Comparison of ENCODE assay signal across 1 cellular context in the genomic region with DNA sequence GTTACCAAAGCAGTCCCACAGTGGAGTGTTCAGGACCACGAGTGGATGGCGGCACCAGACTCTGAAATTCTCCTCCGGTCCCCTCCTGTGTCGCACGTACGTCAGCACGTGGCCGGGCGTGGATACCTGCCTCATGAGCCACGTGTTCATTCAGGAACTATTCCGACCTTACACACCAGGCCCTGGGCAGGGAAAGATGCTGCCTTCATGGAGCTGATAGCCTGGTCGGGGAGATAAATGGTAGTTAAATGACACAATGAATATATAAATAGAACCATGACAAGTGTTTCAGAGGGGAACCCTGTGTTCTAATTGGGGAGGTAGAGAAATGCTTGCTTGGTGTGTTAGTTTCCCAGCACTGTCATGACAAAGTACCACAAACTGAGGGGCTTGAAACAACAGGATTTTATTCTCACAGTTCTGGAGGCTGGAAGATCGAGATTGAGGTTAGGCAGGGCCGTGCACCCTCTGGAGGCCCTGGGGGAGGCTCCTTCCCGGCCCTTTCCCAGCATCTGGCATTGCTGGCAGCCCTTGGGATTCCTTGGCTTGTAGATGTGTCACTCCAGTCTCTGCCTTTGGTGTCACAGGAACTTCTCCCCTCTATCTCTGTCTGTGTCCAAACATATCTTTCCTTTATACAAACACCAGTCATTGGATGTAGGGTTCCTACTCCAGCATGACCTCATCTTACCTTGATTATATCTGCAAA.
TF ChIP-seq lines count a peak whose summit lies in the region.

No MANE protein-coding gene starts in this region.

TF ChIP-seq in HepG2, 621 proteins besides CTCF, POLR2A, EP300 and RAD21:
- TF ChIP-seq, protein P1, sequence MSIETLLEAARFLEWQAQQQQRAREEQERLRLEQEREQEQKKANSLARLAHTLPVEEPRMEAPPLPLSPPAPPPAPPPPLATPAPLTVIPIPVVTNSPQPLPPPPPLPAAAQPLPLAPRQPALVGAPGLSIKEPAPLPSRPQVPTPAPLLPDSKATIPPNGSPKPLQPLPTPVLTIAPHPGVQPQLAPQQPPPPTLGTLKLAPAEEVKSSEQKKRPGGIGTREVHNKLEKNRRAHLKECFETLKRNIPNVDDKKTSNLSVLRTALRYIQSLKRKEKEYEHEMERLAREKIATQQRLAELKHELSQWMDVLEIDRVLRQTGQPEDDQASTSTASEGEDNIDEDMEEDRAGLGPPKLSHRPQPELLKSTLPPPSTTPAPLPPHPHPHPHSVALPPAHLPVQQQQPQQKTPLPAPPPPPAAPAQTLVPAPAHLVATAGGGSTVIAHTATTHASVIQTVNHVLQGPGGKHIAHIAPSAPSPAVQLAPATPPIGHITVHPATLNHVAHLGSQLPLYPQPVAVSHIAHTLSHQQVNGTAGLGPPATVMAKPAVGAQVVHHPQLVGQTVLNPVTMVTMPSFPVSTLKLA (IDR thresholded peaks at IDR 0.05) = peak; percentile 56
- TF ChIP-seq KAT7 (CRISPR knock-in tag; IDR thresholded peaks at IDR 0.05; ENCODE audit: borderline replicate concordance) = no peak
TF ChIP-seq in HepG2: peak in this region for 1.
